26 cellular contexts compared by ENCODE assay signal in genomic region chr5:31731016-31731415, GRCh38.
DNase-seq lines count a peak whose midpoint lies in the region; ATAC-seq, FAIRE-seq and TF ChIP-seq lines count a peak whose summit lies in the region.
"Had no signal": no experiment of that assay in that cellular context is flagged by ENCODE, and none has a peak within 500 bp of the region (broad histone marks: within the 10 kb centered on the region; RNA-seq: fewer than 3 reads in every experiment).

No MANE protein-coding gene starts in this region.

- no peak for FAIRE-seq in H1 (lab: Jason Lieb, UNC)

- no peak for TF ChIP-seq POLR2A in H1 (IDR thresholded peaks at IDR 0.05; ENCODE audit: control extremely low read depth in 1 of 2, low read depth in 2 of 2, low read length in 2 of 2)

- DNase-seq in GM23338 (ENCODE audit: low spot score) (peak; percentile 73), MV-4-11 (lab: John Stamatoyannopoulos, UW) (peak; percentile 8), H1 (ENCODE audit: low read depth in 1 of 2, low spot score in 2 of 2) (peak in 1 of 2 experiments; percentile 25), mesenchymal stem cell (peak; percentile 48), NCI-H187 (lab: John Stamatoyannopoulos, UW) (no peak), osteoblast (ENCODE audit: insufficient read length, low spot score, missing footprints) (no peak)
- DNase-seq in activated naive CD4-positive, alpha-beta T cell treated with anti-CD3 and anti-CD28 coated beads, Interleukin-2, amount 10 ng/mL, durations not matched to agents 7 days and 5 days: no peak
- DNase-seq: activated CD8-positive, alpha-beta T cell treated with anti-CD3 and anti-CD28 coated beads, Interleukin-2, amount 10 ng/mL, durations not matched to agents 7 days and 5 days; activated effector memory CD4-positive, alpha-beta T cell treated with Interleukin-2 at 50 U/mL for 16 hours; activated T-cell treated with anti-CD3 and anti-CD28 coated beads for 4 hours; Calu3; gastrocnemius medialis; lower lobe of right lung; NCI-H2081 treated with DMSO at 0.1 percent for 48 hours; OCI-M1; posterior cingulate gyrus; stimulated activated CD4-positive, alpha-beta T cell treated with anti-CD3 and anti-CD28 coated beads, Interleukin-4, amount 100 ng/mL, for 24 hours; upper lobe of right lung had no signal

- H2BK5ac ChIP-seq in H1 (ENCODE audit: low read depth, low read length) (peak overlapping the region; percentile 72; the same call in 1 of the 2 replicates), mesenchymal stem cell (ENCODE audit: low read depth, low read length, poor library complexity, severe bottlenecking) (no peak overlapping the region)

- H2BK20ac ChIP-seq in H1 (ENCODE audit: low read length): no peak overlapping the region

- no peak overlapping the region for H3K18ac ChIP-seq in H1 (ENCODE audit: extremely low read depth, low read length)
- no peak overlapping the region for H3K18ac ChIP-seq in mesenchymal stem cell (ENCODE audit: low read depth in 1 of 2, low read length in 2 of 2)

- no peaks in the 10 kb centered on the region for H3K27me3 ChIP-seq in GM23338 (ENCODE audit: insufficient read depth)
- H3K27me3 ChIP-seq in H1 (replicated peaks in 1 of 4; ENCODE audit: control insufficient read depth in 3 of 4, extremely low read depth in 1 of 4, insufficient read depth in 3 of 4, low read length in 3 of 4): no peaks in the 10 kb centered on the region
- H3K27me3 ChIP-seq in mesenchymal stem cell (ENCODE audit: control insufficient read depth in 1 of 2, insufficient read depth in 1 of 2, low read length in 2 of 2): peaks cover 0 to 14% of the 10 kb centered on the region in 2 experiments
- H3K27me3 ChIP-seq in osteoblast (ENCODE audit: insufficient read depth, low read length): no peaks in the 10 kb centered on the region
- H3K27me3 ChIP-seq: gastrocnemius medialis, hepatocyte, neural progenitor cell, suprapubic skin, upper lobe of right lung had no signal

- H3F3A ChIP-seq in GM23338 (replicated peaks; ENCODE audit: low read depth): no peaks in the 10 kb centered on the region

- H3K36me3 Mint-ChIP-seq in GM23338 (ENCODE audit: low read depth): no peaks in the 10 kb centered on the region
- no peaks in the 10 kb centered on the region for H3K36me3 Mint-ChIP-seq in activated naive CD4-positive, alpha-beta T cell treated with anti-CD3 and anti-CD28 coated beads, Interleukin-2, amount 10 ng/mL, durations not matched to agents 7 days and 5 days
- H3K36me3 Mint-ChIP-seq: IgD-negative memory B cell; neural progenitor cell; stimulated activated memory B cell treated with anti-CD40 and anti-IgM and Interleukin-4, amounts not matched to agents 10 μg/mL and 1 μg/mL and 100 μg/mL, for 72 hours had no signal

- H3K27ac Mint-ChIP-seq in GM23338: peak overlapping the region; percentile 81
- H3K27ac Mint-ChIP-seq in activated naive CD4-positive, alpha-beta T cell treated with anti-CD3 and anti-CD28 coated beads, Interleukin-2, amount 10 ng/mL, durations not matched to agents 7 days and 5 days: no peak overlapping the region
- H3K27ac Mint-ChIP-seq: activated CD8-positive, alpha-beta T cell treated with anti-CD3 and anti-CD28 coated beads, Interleukin-2, amount 10 ng/mL, durations not matched to agents 7 days and 5 days; dendritic cell treated with granulocyte-macrophage colony-stimulating factor and Interleukin-4, amounts not matched to agents 40 ng/mL and 50 ng/mL, for 4 days; IgD-negative memory B cell; neural progenitor cell; stimulated activated memory B cell treated with anti-CD40 and anti-IgM and Interleukin-4, amounts not matched to agents 10 μg/mL and 1 μg/mL and 100 μg/mL, for 72 hours had no signal

- H2BK12ac ChIP-seq in H1 (ENCODE audit: low read depth, low read length) (no peak overlapping the region), mesenchymal stem cell (ENCODE audit: low read length in 2 of 2) (no peak overlapping the region)

- no peak overlapping the region for H4K8ac ChIP-seq in H1 (ENCODE audit: extremely low read depth, insufficient read depth, low read length)
- no peak overlapping the region for H4K8ac ChIP-seq in mesenchymal stem cell (ENCODE audit: low read length)

- H3K23me2 ChIP-seq in H1 (ENCODE audit: low read depth, low read length): no peaks in the 10 kb centered on the region

- H3K9me3 ChIP-seq in H1 (ENCODE audit: insufficient read depth in 2 of 2, low read depth in 1 of 2, low read length in 1 of 2): no peaks in the 10 kb centered on the region
- no peaks in the 10 kb centered on the region for H3K9me3 ChIP-seq in mesenchymal stem cell (ENCODE audit: control insufficient read depth, low read length)
- no peaks in the 10 kb centered on the region for H3K9me3 ChIP-seq in osteoblast (ENCODE audit: low read depth, low read length)
- H3K9me3 ChIP-seq: gastrocnemius medialis, lower lobe of right lung, suprapubic skin, upper lobe of right lung had no signal

- no peak overlapping the region for H2AK5ac ChIP-seq in H1 (ENCODE audit: low read depth, low read length)
- H2AK5ac ChIP-seq in mesenchymal stem cell (ENCODE audit: low read length, severe bottlenecking): no peak overlapping the region

- H3K4me1 ChIP-seq in GM23338 (ENCODE audit: insufficient read depth): peaks cover 32% of the 10 kb centered on the region
- H3K4me1 ChIP-seq in H1 (replicated peaks in 1 of 4; ENCODE audit: control insufficient read depth in 3 of 4, insufficient read depth in 4 of 4, low read length in 3 of 4): peaks cover 4 to 19% (median 14%) of the 10 kb centered on the region in 4 experiments; a peak in 6 of 7 replicates
- no peaks in the 10 kb centered on the region for H3K4me1 ChIP-seq in mesenchymal stem cell (ENCODE audit: control insufficient read depth, insufficient read depth, low read depth, low read length)
- H3K4me1 ChIP-seq in osteoblast (ENCODE audit: insufficient read depth, low read length): no peaks in the 10 kb centered on the region
- H3K4me1 ChIP-seq: lower lobe of right lung, neural progenitor cell, suprapubic skin, upper lobe of right lung had no signal

- H3K4me3 ChIP-seq in GM23338: no peak overlapping the region
- H3K4me3 ChIP-seq in H1 (ENCODE audit: extremely low read depth in 1 of 4, insufficient read depth in 2 of 4, low read depth in 3 of 4, low read length in 4 of 4): no peak overlapping the region
- H3K4me3 ChIP-seq in mesenchymal stem cell (ENCODE audit: insufficient read depth in 1 of 2, low read depth in 1 of 2, low read length in 2 of 2): no peak overlapping the region
- no peak overlapping the region for H3K4me3 ChIP-seq in osteoblast (ENCODE audit: insufficient read depth, low read length)
- H3K4me3 ChIP-seq: gastrocnemius medialis, hepatocyte, lower lobe of right lung, neural progenitor cell, SK-N-MC, suprapubic skin, upper lobe of right lung had no signal

- peak overlapping the region; percentile 16; the same call in 1 of the 3 replicates for H3K4me3 Mint-ChIP-seq in GM23338
- no peak overlapping the region for H3K4me3 Mint-ChIP-seq in activated naive CD4-positive, alpha-beta T cell treated with anti-CD3 and anti-CD28 coated beads, Interleukin-2, amount 10 ng/mL, durations not matched to agents 7 days and 5 days
- H3K4me3 Mint-ChIP-seq: activated CD8-positive, alpha-beta T cell treated with anti-CD3 and anti-CD28 coated beads, Interleukin-2, amount 10 ng/mL, durations not matched to agents 7 days and 5 days; dendritic cell treated with granulocyte-macrophage colony-stimulating factor and Interleukin-4, amounts not matched to agents 40 ng/mL and 50 ng/mL, for 4 days; IgD-negative memory B cell; neural progenitor cell; stimulated activated memory B cell treated with anti-CD40 and anti-IgM and Interleukin-4, amounts not matched to agents 10 μg/mL and 1 μg/mL and 100 μg/mL, for 72 hours had no signal

- H2AFZ ChIP-seq in GM23338 (no peak overlapping the region), H1 (ENCODE audit: low read length) (no peak overlapping the region), mesenchymal stem cell (ENCODE audit: low read depth, low read length) (no peak overlapping the region), osteoblast (ENCODE audit: low read length) (no peak overlapping the region)
- H2AFZ ChIP-seq: hepatocyte, neural progenitor cell had no signal

- WGBS in H1 (ENCODE audit: extremely low coverage in 1 of 2, insufficient coverage in 1 of 2, insufficient read length in 1 of 2, insufficient replicate concordance in 2 of 2, low coverage in 1 of 2, low lambda C conversion rate in 2 of 2, missing lambda C conversion rate in 1 of 2), 2 experiments: 51% methylated on average over 3 of the region's 3 CpGs; no CpG with 5 or more reads in 1 of the 2 experiments
- 38% methylated on average over 2 of the region's 3 CpGs for WGBS in mesenchymal stem cell

- H4K91ac ChIP-seq in H1 (replicated peaks; ENCODE audit: insufficient read length, low read length) (no peak overlapping the region), mesenchymal stem cell (ENCODE audit: low read length) (no peak overlapping the region)

- no peak for TF ChIP-seq RAD21 in H1 (IDR thresholded peaks at IDR 0.05 in 1 of 2, conservative IDR thresholded peaks at IDR 0.05 in 1 of 2; ENCODE audit: low read depth in 2 of 2, low read length in 2 of 2)

- H3K56ac ChIP-seq in H1 (replicated peaks; ENCODE audit: insufficient read length, low read depth, low read length): no peak overlapping the region

- peak; percentile 62 for ATAC-seq in GM23338
- ATAC-seq: activated CD8-positive, alpha-beta T cell treated with anti-CD3 and anti-CD28 coated beads, Interleukin-2, amount 10 ng/mL, durations not matched to agents 7 days and 5 days; gastrocnemius medialis; stimulated activated memory B cell treated with anti-CD40 and anti-IgM and Interleukin-4, amounts not matched to agents 10 μg/mL and 1 μg/mL and 100 μg/mL, for 72 hours had no signal

- peaks cover 43% of the 10 kb centered on the region for H3K4me1 Mint-ChIP-seq in GM23338
- no peaks in the 10 kb centered on the region for H3K4me1 Mint-ChIP-seq in activated naive CD4-positive, alpha-beta T cell treated with anti-CD3 and anti-CD28 coated beads, Interleukin-2, amount 10 ng/mL, durations not matched to agents 7 days and 5 days
- H3K4me1 Mint-ChIP-seq: IgD-negative memory B cell; neural progenitor cell; stimulated activated memory B cell treated with anti-CD40 and anti-IgM and Interleukin-4, amounts not matched to agents 10 μg/mL and 1 μg/mL and 100 μg/mL, for 72 hours had no signal

- H3K79me1 ChIP-seq in H1 (ENCODE audit: low read depth, low read length) (no peaks in the 10 kb centered on the region), mesenchymal stem cell (replicated peaks; ENCODE audit: low read length, poor library complexity, severe bottlenecking) (no peaks in the 10 kb centered on the region)

- no peak overlapping the region for H3K9ac ChIP-seq in H1 (replicated peaks in 1 of 4; ENCODE audit: extremely low read depth in 1 of 4, low read depth in 3 of 4, low read length in 3 of 4)
- H3K9ac ChIP-seq in mesenchymal stem cell (ENCODE audit: low read length): no peak overlapping the region
- H3K9ac ChIP-seq: neural progenitor cell had no signal

- POLR2A ChIA-PET in H1 (lab: Charles Lee; ENCODE audit: partially characterized antibody): interaction anchor here (0.6 to 1.5 kb wide), 2 partner anchors 15 to 262 kb away, joined by 3 to 4 read pairs; no protein-coding TSS in a partner anchor

- H4K5ac ChIP-seq in H1 (ENCODE audit: insufficient read length, low read depth, low read length): no peak overlapping the region

- H3K27me3 Mint-ChIP-seq in GM23338 (ENCODE audit: insufficient read depth, low read depth, poor library complexity): peaks cover 6% of the 10 kb centered on the region
- no peaks in the 10 kb centered on the region for H3K27me3 Mint-ChIP-seq in activated naive CD4-positive, alpha-beta T cell treated with anti-CD3 and anti-CD28 coated beads, Interleukin-2, amount 10 ng/mL, durations not matched to agents 7 days and 5 days
- H3K27me3 Mint-ChIP-seq: dendritic cell treated with granulocyte-macrophage colony-stimulating factor and Interleukin-4, amounts not matched to agents 40 ng/mL and 50 ng/mL, for 4 days; IgD-negative memory B cell; stimulated activated memory B cell treated with anti-CD40 and anti-IgM and Interleukin-4, amounts not matched to agents 10 μg/mL and 1 μg/mL and 100 μg/mL, for 72 hours had no signal

- H3K4ac ChIP-seq in H1 (replicated peaks; ENCODE audit: insufficient read length, low read depth, low read length) (no peak overlapping the region), mesenchymal stem cell (ENCODE audit: low read depth in 1 of 2, low read length in 2 of 2) (no peak overlapping the region)

- H3K23ac ChIP-seq in H1 (ENCODE audit: insufficient read length) (no peak overlapping the region), mesenchymal stem cell (ENCODE audit: low read length in 2 of 2) (no peak overlapping the region)

- H4K20me1 ChIP-seq in GM23338 (replicated peaks; ENCODE audit: insufficient read depth) (no peaks in the 10 kb centered on the region), H1 (replicated peaks in 1 of 2; ENCODE audit: control insufficient read depth in 1 of 2, insufficient read depth in 2 of 2, low read length in 2 of 2) (no peaks in the 10 kb centered on the region), osteoblast (ENCODE audit: insufficient read depth, low read length) (no peaks in the 10 kb centered on the region)

- H2BK15ac ChIP-seq in H1 (ENCODE audit: low read length) (no peak overlapping the region), mesenchymal stem cell (ENCODE audit: low read depth, poor library complexity, severe bottlenecking) (no peak overlapping the region)

- no peak for TF ChIP-seq EP300 in H1 (IDR thresholded peaks at IDR 0.05; ENCODE audit: borderline replicate concordance in 1 of 2, low read depth in 2 of 2, low read length in 2 of 2)

- H3K14ac ChIP-seq in H1 (ENCODE audit: insufficient read length): no peak overlapping the region
- H3K14ac ChIP-seq in mesenchymal stem cell (ENCODE audit: low read length in 2 of 2): no peak overlapping the region

- H2BK120ac ChIP-seq in H1 (replicated peaks; ENCODE audit: low read depth, low read length) (no peak overlapping the region), mesenchymal stem cell (ENCODE audit: low read depth, low read length) (no peak overlapping the region)

- H3K36me3 ChIP-seq in GM23338 (ENCODE audit: insufficient read depth) (no peaks in the 10 kb centered on the region), H1 (ENCODE audit: control insufficient read depth in 2 of 4, insufficient read depth in 4 of 4, low read length in 3 of 4) (no peaks in the 10 kb centered on the region), mesenchymal stem cell (ENCODE audit: control insufficient read depth in 1 of 2, insufficient read depth in 2 of 2, low read depth in 1 of 2, low read length in 2 of 2) (no peaks in the 10 kb centered on the region), osteoblast (ENCODE audit: insufficient read depth, low read length) (no peaks in the 10 kb centered on the region)
- H3K36me3 ChIP-seq: gastrocnemius medialis, lower lobe of right lung, neural progenitor cell, suprapubic skin, upper lobe of right lung had no signal

- TF ChIP-seq CTCF in GM23338 (conservative IDR thresholded peaks at IDR 0.05; ENCODE audit: low read depth in 2 of 2): no peak
- TF ChIP-seq CTCF in H1 (IDR thresholded peaks at IDR 0.05; ENCODE audit: control extremely low read depth in 1 of 3, insufficient read depth in 1 of 3, low read depth in 1 of 3, low read length in 3 of 3): no peak
- TF ChIP-seq CTCF in osteoblast (IDR thresholded peaks at IDR 0.05; ENCODE audit: extremely low read depth, low read depth, low read length): no peak

- CTCF ChIA-PET in H1 (lab: Charles Lee; ENCODE audit: partially characterized antibody): interaction anchor here (0.6 to 1.5 kb wide), 5 partner anchors 10 to 861 kb away, joined by 3 to 4 read pairs (median 3); partner anchors contain the start of gene PDZD2
- CTCF ChIA-PET in activated naive CD4-positive, alpha-beta T cell treated with anti-CD3 and anti-CD28 coated beads, Interleukin-2, amount 10 ng/mL, durations not matched to agents 7 days and 5 days (lab: Charles Lee): no interaction called here

- no peaks in the 10 kb centered on the region for H3K9me3 Mint-ChIP-seq in GM23338
- no peaks in the 10 kb centered on the region for H3K9me3 Mint-ChIP-seq in activated naive CD4-positive, alpha-beta T cell treated with anti-CD3 and anti-CD28 coated beads, Interleukin-2, amount 10 ng/mL, durations not matched to agents 7 days and 5 days
- H3K9me3 Mint-ChIP-seq: dendritic cell treated with granulocyte-macrophage colony-stimulating factor and Interleukin-4, amounts not matched to agents 40 ng/mL and 50 ng/mL, for 4 days; IgD-negative memory B cell; neural progenitor cell; stimulated activated memory B cell treated with anti-CD40 and anti-IgM and Interleukin-4, amounts not matched to agents 10 μg/mL and 1 μg/mL and 100 μg/mL, for 72 hours had no signal

- peak overlapping the region; percentile 0; the same call in 1 of the 2 replicates for H3K4me2 ChIP-seq in GM23338
- peak overlapping the region in 1 of 2 experiments; percentile 45; a peak in 2 of 4 replicates for H3K4me2 ChIP-seq in H1 (ENCODE audit: insufficient read depth in 1 of 2, low read depth in 2 of 2, low read length in 2 of 2)
- H3K4me2 ChIP-seq in mesenchymal stem cell (ENCODE audit: low read length, poor library complexity, severe bottlenecking): no peak overlapping the region
- no peak overlapping the region for H3K4me2 ChIP-seq in osteoblast (ENCODE audit: insufficient read depth, low read length)
- H3K4me2 ChIP-seq: hepatocyte, neural progenitor cell had no signal

- 0 out of 2 replicates have a peak, but pooled peaks cover 7% of the 10 kb centered on the region for H3K9me2 ChIP-seq in GM23338 (ENCODE audit: insufficient read depth)

- H3K27ac ChIP-seq in GM23338 (ENCODE audit: low read depth) (peak overlapping the region; percentile 91), H1 (ENCODE audit: low read depth, low read length) (no peak overlapping the region), mesenchymal stem cell (ENCODE audit: low read length, poor library complexity, severe bottlenecking) (no peak overlapping the region), osteoblast (ENCODE audit: low read depth, low read length) (no peak overlapping the region)
- H3K27ac ChIP-seq: C4-2B, gastrocnemius medialis, hepatocyte, lower lobe of right lung, neural progenitor cell, SK-N-MC, suprapubic skin, upper lobe of right lung had no signal

- H3K79me2 ChIP-seq in GM23338 (replicated peaks; ENCODE audit: insufficient read depth) (no peaks in the 10 kb centered on the region), H1 (ENCODE audit: control insufficient read depth in 1 of 2, insufficient read depth in 2 of 2, low read length in 2 of 2) (no peaks in the 10 kb centered on the region), osteoblast (ENCODE audit: insufficient read depth, low read length) (no peaks in the 10 kb centered on the region)
- H3K79me2 ChIP-seq: hepatocyte had no signal

Comparison
In these comparisons a context has a peak if more than half of its experiments do, and no peak if none do; other contexts are left out.
1. DNase-seq: peak in GM23338 (single experiment), MV-4-11 (single experiment) and mesenchymal stem cell (single experiment); none in NCI-H187 (0 of 2), osteoblast (single experiment) and activated naive CD4-positive, alpha-beta T cell treated with anti-CD3 and anti-CD28 coated beads, Interleukin-2, amount 10 ng/mL, durations not matched to agents 7 days and 5 days (single experiment).